ENCODE assay signal across 9 cellular contexts in the genomic region with DNA sequence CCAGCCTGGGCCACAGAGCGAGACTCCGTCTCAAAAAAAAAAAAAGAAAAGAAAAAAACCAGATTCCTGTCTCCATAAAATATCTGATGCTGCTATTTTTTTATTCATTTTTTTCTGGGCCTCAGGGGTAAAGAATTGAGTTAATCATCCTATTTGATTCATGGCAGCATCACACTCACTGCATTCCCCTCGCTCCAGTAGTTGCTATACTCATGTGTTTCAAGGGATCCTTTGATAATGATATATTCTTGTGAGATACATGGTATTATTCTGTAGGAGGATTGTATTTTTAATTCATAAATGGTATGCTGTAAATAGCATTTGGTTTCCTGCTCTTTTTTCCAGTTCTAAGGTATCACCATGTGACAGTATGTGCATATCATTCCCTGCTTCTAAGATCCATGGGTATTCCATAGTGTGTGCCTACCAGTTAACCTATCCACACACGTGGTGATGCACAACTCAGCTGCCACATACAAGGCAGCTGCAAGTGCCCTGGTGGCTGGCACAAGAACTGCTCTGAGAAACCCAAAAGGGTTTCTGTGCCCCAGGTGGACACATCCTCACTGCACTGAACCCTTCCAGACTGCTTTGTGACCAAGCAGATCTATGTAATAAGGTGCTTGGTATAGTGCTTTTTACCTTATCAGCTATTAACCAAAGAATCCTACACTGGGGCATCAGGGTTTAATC.
DNase-seq lines count a peak whose midpoint lies in the region; ATAC-seq and TF ChIP-seq lines count a peak whose summit lies in the region.
"Had no signal": no experiment of that assay in that cellular context is flagged by ENCODE, and none has a peak within 500 bp of the region (broad histone marks: within the 10 kb centered on the region; RNA-seq: fewer than 3 reads in every experiment).

No MANE protein-coding gene starts in this region.

- H3K9me3 Mint-ChIP-seq in neural crest cell, result no peaks in the 10 kb centered on the region

- no peaks in the 10 kb centered on the region for H3K9me3 ChIP-seq in DOHH2 (ENCODE audit: control insufficient read depth, insufficient read depth, low read length)

- no peak overlapping the region for H3K4me2 ChIP-seq in DOHH2 (ENCODE audit: low read length)

- H4K20me1 ChIP-seq in DOHH2 (ENCODE audit: control insufficient read depth, insufficient read depth, low read depth, low read length), result no peaks in the 10 kb centered on the region

- peak overlapping the region; percentile 53 for H3K27ac Mint-ChIP-seq in neural crest cell (ENCODE audit: unreplicated experiment)

- H3K27me3 ChIP-seq in DOHH2 (ENCODE audit: control insufficient read depth, low read length), result no peaks in the 10 kb centered on the region

- peaks cover 24% of the 10 kb centered on the region for H3K4me1 Mint-ChIP-seq in neural crest cell

- H3K4me3 ChIP-seq in DOHH2 (ENCODE audit: low read length) (no peak overlapping the region), choroid plexus epithelial cell (ENCODE audit: low read depth, low read length) (no peak overlapping the region)

- no peak overlapping the region for H3K27ac ChIP-seq in DOHH2 (ENCODE audit: low read depth, low read length)

- H3K36me3 ChIP-seq in DOHH2 (ENCODE audit: control insufficient read depth, low read length), result no peaks in the 10 kb centered on the region

- no peak overlapping the region for H3K4me3 Mint-ChIP-seq in neural crest cell

- H3K9me2 ChIP-seq in DOHH2 (replicated peaks; ENCODE audit: control insufficient read depth, low read length), result no peaks in the 10 kb centered on the region

- H3K36me3 Mint-ChIP-seq in neural crest cell (ENCODE audit: low read depth), result peaks cover 3% of the 10 kb centered on the region

- H3K4me1 ChIP-seq in DOHH2 (ENCODE audit: control insufficient read depth, low read length), result peaks cover 31% of the 10 kb centered on the region

- ATAC-seq in GM19467 (IDR thresholded peaks at IDR 0.05; ENCODE audit: unreplicated experiment), result no peak

- H3F3A ChIP-seq in DOHH2 (ENCODE audit: control insufficient read depth, insufficient read depth), result 0 out of 2 replicates have a peak, but pooled peaks cover 5% of the 10 kb centered on the region

- DNase-seq in LHCN-M2 (ENCODE audit: low read depth), result peak; percentile 49
- DNase-seq in choroid plexus epithelial cell (ENCODE audit: low read depth), result peak; percentile 11
- DNase-seq in neural crest cell (ENCODE audit: low read depth, low spot score), result no peak
- DNase-seq in T1000 (lab: John Stamatoyannopoulos, UW), result no peak
- no peak for DNase-seq in HuH-7 (ENCODE audit: low spot score)
- no peak for DNase-seq in activated CD8-positive, alpha-beta memory T cell treated with anti-CD3 and anti-CD28 coated beads, Interleukin-2, amount 50 U/mL, for 4 hours
- DNase-seq: NCI-H187 had no signal

- H3K79me2 ChIP-seq in DOHH2 (ENCODE audit: control insufficient read depth, low read length), result no peaks in the 10 kb centered on the region

- TF ChIP-seq CTCF in DOHH2 (IDR thresholded peaks at IDR 0.05; ENCODE audit: low read depth, low read length, poor library complexity, severe bottlenecking), result peak; percentile 66
- TF ChIP-seq CTCF in choroid plexus epithelial cell (conservative IDR thresholded peaks at IDR 0.05; ENCODE audit: low read depth, low read length), result peak; percentile 52
- peak; percentile 49 for TF ChIP-seq CTCF in neural crest cell (conservative IDR thresholded peaks at IDR 0.05)

- H3K27me3 Mint-ChIP-seq in neural crest cell (ENCODE audit: low read depth), result no peaks in the 10 kb centered on the region

Comparison
In these comparisons a context has a peak if more than half of its experiments do, and no peak if none do; other contexts are left out.
1. DNase-seq: peak in LHCN-M2 (single experiment) and choroid plexus epithelial cell (single experiment); none in neural crest cell (single experiment), T1000 (single experiment), HuH-7 (single experiment) and activated CD8-positive, alpha-beta memory T cell treated with anti-CD3 and anti-CD28 coated beads, Interleukin-2, amount 50 U/mL, for 4 hours (single experiment).
2. Peak in every context shown above with its lines, with median percentiles within 50 percentile points of each other: CTCF ChIP-seq.